Comparison of ENCODE assay signal across 8 cellular contexts in the genomic region with DNA sequence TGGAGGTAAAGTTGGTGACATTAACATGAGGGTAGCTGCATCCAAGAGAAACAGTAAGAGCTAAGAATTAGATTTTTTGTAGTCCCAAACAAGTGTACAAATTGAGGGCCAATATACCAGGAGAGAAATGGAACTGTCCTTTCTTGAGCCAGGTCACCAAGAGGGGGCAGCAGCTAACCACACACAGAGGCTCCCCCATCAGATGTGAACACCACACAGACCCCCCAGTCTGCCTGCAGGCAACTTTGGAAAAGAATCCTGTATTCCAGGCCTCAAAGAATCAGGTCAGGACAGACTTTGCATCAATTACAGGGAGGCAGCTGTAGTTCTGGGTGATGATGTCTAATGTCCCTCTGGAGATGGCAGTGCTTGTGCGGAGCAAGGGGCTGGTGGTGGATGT.
DNase-seq lines count a peak whose midpoint lies in the region; ATAC-seq and TF ChIP-seq lines count a peak whose summit lies in the region.

No MANE protein-coding gene starts in this region.

- H2BK120ac ChIP-seq in H9 (ENCODE audit: low read depth, low read length, poor library complexity, severe bottlenecking): no peak overlapping the region

- H3K79me1 ChIP-seq in H9 (ENCODE audit: insufficient read depth, low read depth, low read length, poor library complexity, severe bottlenecking): no peaks in the 10 kb centered on the region

- H3K36me3 Mint-ChIP-seq in Caco-2 (ENCODE audit: insufficient read depth, unreplicated experiment): no peaks in the 10 kb centered on the region
- peaks cover 0 to 3% (median 0%) of the 10 kb centered on the region in 3 experiments; a peak in 1 of 7 replicates for H3K36me3 Mint-ChIP-seq in H9 (ENCODE audit: insufficient read depth in 1 of 3, low read depth in 3 of 3)
- H3K36me3 Mint-ChIP-seq in WTC11: no peaks in the 10 kb centered on the region

- DNase-seq in Caco-2 (peak in 1 of 2 experiments; percentile 54), H9 (peak; percentile 63), WTC11 (ENCODE audit: low spot score) (peak; percentile 72), LoVo (ENCODE audit: low spot score) (no peak), T1000 (lab: John Stamatoyannopoulos, UW) (no peak), NCI-H1436 treated with DMSO at 0.1 percent for 48 hours (lab: John Stamatoyannopoulos, UW) (no peak)

- no peaks in the 10 kb centered on the region for H3K79me2 ChIP-seq in H9 (ENCODE audit: insufficient read depth, low read length)

- H3K4me3 ChIP-seq in Caco-2 (ENCODE audit: low read depth, low read length): no peak overlapping the region
- no peak overlapping the region for H3K4me3 ChIP-seq in liver (ENCODE audit: low read depth in 1 of 3, low read length in 3 of 3)

- TF ChIP-seq CTCF in Caco-2 (IDR thresholded peaks at IDR 0.05; ENCODE audit: insufficient read depth in 1 of 2, low read depth in 1 of 2, low read length in 1 of 2, severe bottlenecking in 1 of 2, unreplicated experiment in 1 of 2) (peak; percentile 45 to 50), H9 (conservative IDR thresholded peaks at IDR 0.05) (peak; percentile 84), WTC11 (IDR thresholded peaks at IDR 0.05) (peak; percentile 55; the same call in 1 of the 2 replicates), liver (IDR thresholded peaks at IDR 0.05; ENCODE audit: low read depth, low read length, missing input control) (no peak)

- no peak overlapping the region for H3K4me3 Mint-ChIP-seq in Caco-2 (ENCODE audit: unreplicated experiment)
- H3K4me3 Mint-ChIP-seq in H9: no peak overlapping the region
- H3K4me3 Mint-ChIP-seq in WTC11: no peak overlapping the region

- no peaks in the 10 kb centered on the region for H3K9me3 ChIP-seq in Caco-2
- no peaks in the 10 kb centered on the region for H3K9me3 ChIP-seq in H9 (ENCODE audit: control insufficient read depth, low read depth, low read length)
- no peaks in the 10 kb centered on the region for H3K9me3 ChIP-seq in liver (ENCODE audit: control insufficient read depth in 4 of 4, low read length in 3 of 4)

- no peak overlapping the region for H3K18ac ChIP-seq in H9 (ENCODE audit: insufficient read length, low read depth, low read length)

- no peak overlapping the region for H4K5ac ChIP-seq in H9 (ENCODE audit: insufficient read length, low read depth, low read length)

- no peak overlapping the region for H3T11ph ChIP-seq in H9 (ENCODE audit: low read length)

- no peak overlapping the region for H3K56ac ChIP-seq in H9 (ENCODE audit: insufficient read length, low read depth, low read length)

- H3K27me3 Mint-ChIP-seq in Caco-2 (ENCODE audit: insufficient read depth, unreplicated experiment) (no peaks in the 10 kb centered on the region), H9 (ENCODE audit: low read depth) (no peaks in the 10 kb centered on the region), WTC11 (ENCODE audit: low read depth) (no peaks in the 10 kb centered on the region)

- no peaks in the 10 kb centered on the region for H3K23me2 ChIP-seq in H9 (ENCODE audit: insufficient read length, low read depth, low read length, poor library complexity, severe bottlenecking)

- no peak overlapping the region for H2AK5ac ChIP-seq in H9 (ENCODE audit: insufficient read length, low read length)

- no peaks in the 10 kb centered on the region for H3K9me3 Mint-ChIP-seq in Caco-2 (ENCODE audit: unreplicated experiment)
- no peaks in the 10 kb centered on the region for H3K9me3 Mint-ChIP-seq in H9
- no peaks in the 10 kb centered on the region for H3K9me3 Mint-ChIP-seq in WTC11

- H3K27me3 ChIP-seq in Caco-2 (replicated peaks; ENCODE audit: control insufficient read depth, insufficient read depth, low read length) (no peaks in the 10 kb centered on the region), H9 (ENCODE audit: insufficient read depth, low read length) (no peaks in the 10 kb centered on the region), liver (ENCODE audit: control insufficient read depth in 4 of 4, insufficient read depth in 4 of 4, low read length in 3 of 4) (no peaks in the 10 kb centered on the region)

- H2BK15ac ChIP-seq in H9 (ENCODE audit: low read depth, low read length): no peak overlapping the region

- H3K27ac ChIP-seq in H9 (ENCODE audit: insufficient read length, low read depth, low read length) (no peak overlapping the region), liver (ENCODE audit: low read depth in 1 of 2, low read length in 2 of 2) (no peak overlapping the region)

- H3K4me2 ChIP-seq in H9 (ENCODE audit: insufficient read depth, insufficient read length, low read length): no peak overlapping the region

- H3K23ac ChIP-seq in H9 (ENCODE audit: insufficient read length, low read depth, low read length): no peak overlapping the region

- H2BK12ac ChIP-seq in H9 (ENCODE audit: insufficient read length, low read depth, low read length): no peak overlapping the region

- H4K20me1 ChIP-seq in H9 (ENCODE audit: control insufficient read depth, insufficient read depth, insufficient read length): no peaks in the 10 kb centered on the region

- no TSS peak for BruUV-seq in Caco-2 (replicated peaks; lab: Mats Ljungman, UMichigan)

- H3K27ac Mint-ChIP-seq in Caco-2 (ENCODE audit: unreplicated experiment) (no peak overlapping the region), H9 (peak overlapping the region in 1 of 3 experiments; percentile 19; a peak in 1 of 7 replicates), WTC11 (no peak overlapping the region)

- peak; percentile 88 for ATAC-seq in WTC11
- ATAC-seq in HG03108 (IDR thresholded peaks at IDR 0.05; ENCODE audit: unreplicated experiment): no peak

- no peak overlapping the region for H2AFZ ChIP-seq in H9 (ENCODE audit: low read length)

- no peak overlapping the region for H3K9ac ChIP-seq in H9 (ENCODE audit: extremely low read depth, insufficient read length, low read length)
- no peak overlapping the region for H3K9ac ChIP-seq in liver (ENCODE audit: low read depth in 1 of 2, low read length in 2 of 2)

- CTCF ChIA-PET in Caco-2 (lab: Charles Lee) (interaction anchor here (0.5 to 1.8 kb wide), 5 partner anchors 9 to 90 kb away, joined by 3 to 10 read pairs (median 3); no protein-coding TSS in a partner anchor), WTC11 (lab: Charles Lee) (interaction anchor here (0.7 to 7.5 kb wide), 21 partner anchors 9 to 218 kb away, joined by 3 to 126 read pairs (median 4); partner anchors contain the start of gene SPTB)

- no peak overlapping the region for H2BK20ac ChIP-seq in H9 (ENCODE audit: low read depth, low read length, poor library complexity, severe bottlenecking)

- H3K4ac ChIP-seq in H9 (ENCODE audit: low read depth, low read length): no peak overlapping the region

- no peak overlapping the region for H3K14ac ChIP-seq in H9 (ENCODE audit: insufficient read depth, low read length)

- H4K8ac ChIP-seq in H9 (replicated peaks; ENCODE audit: insufficient read length, low read depth, low read length): no peak overlapping the region

- H3K4me1 Mint-ChIP-seq in Caco-2 (ENCODE audit: low read depth, unreplicated experiment): peaks cover 7% of the 10 kb centered on the region
- H3K4me1 Mint-ChIP-seq in H9: peaks cover 10 to 13% of the 10 kb centered on the region in 2 experiments
- peaks cover 3% of the 10 kb centered on the region for H3K4me1 Mint-ChIP-seq in WTC11

- POLR2A ChIA-PET in Caco-2 (lab: Charles Lee) (no interaction called here), WTC11 (lab: Charles Lee) (interaction anchor here (0.7 kb wide), 1 partner anchor 37 kb away, joined by 4 read pairs; no protein-coding TSS in a partner anchor)

- no peak overlapping the region for H4K91ac ChIP-seq in H9 (ENCODE audit: insufficient read length, low read depth, low read length)

- intact Hi-C loops in Caco-2 (cut with micrococcal nuclease; ENCODE audit: unreplicated experiment): loop anchor here (5.0 kb wide), 1 partner anchor 91 kb away; no protein-coding TSS in a partner anchor

- H2BK5ac ChIP-seq in H9 (ENCODE audit: insufficient read length, low read length): no peak overlapping the region

- no CpG with 5 or more reads among the region's 1 CpG for WGBS in H9 (ENCODE audit: extremely low coverage, insufficient read length, low lambda C conversion rate)
- 91% methylated on average over 1 of the region's 1 CpG for WGBS in liver

- TF ChIP-seq RAD21 in liver (IDR thresholded peaks at IDR 0.05): peak; percentile 34 to 43

- H3K4me1 ChIP-seq in Caco-2 (no peaks in the 10 kb centered on the region), H9 (ENCODE audit: insufficient read depth, low read length) (no peaks in the 10 kb centered on the region; the same call in 1 of the 2 replicates), liver (ENCODE audit: control insufficient read depth in 4 of 4, insufficient read depth in 4 of 4, low read length in 3 of 4) (no peaks in the 10 kb centered on the region)

- H3K36me3 ChIP-seq in Caco-2 (ENCODE audit: control insufficient read depth, insufficient read depth, low read length) (no peaks in the 10 kb centered on the region), liver (ENCODE audit: control insufficient read depth in 4 of 4, insufficient read depth in 3 of 4, low read depth in 1 of 4, low read length in 3 of 4) (no peaks in the 10 kb centered on the region)

TF ChIP-seq in liver, 16 proteins besides CTCF, POLR2A, EP300 and RAD21 (continues in another document):
- no peak for TF ChIP-seq SP1 (IDR thresholded peaks at IDR 0.05)
- no peak for TF ChIP-seq RXRA (IDR thresholded peaks at IDR 0.05)
- no peak for TF ChIP-seq TAF1 (conservative IDR thresholded peaks at IDR 0.05)
- no peak for TF ChIP-seq FOXA1 (IDR thresholded peaks at IDR 0.05)
- TF ChIP-seq EGR1 (IDR thresholded peaks at IDR 0.05; ENCODE audit: low read depth in 2 of 2): no peak

Comparison
In these comparisons a context has a peak if more than half of its experiments do, and no peak if none do; other contexts are left out.
1. DNase-seq: peak in H9 (single experiment) and WTC11 (single experiment); none in LoVo (single experiment), T1000 (single experiment) and NCI-H1436 treated with DMSO at 0.1 percent for 48 hours (single experiment).